Comparison of ENCODE assay signal across 10 cellular contexts in genomic region chr11:3857628-3858027, GRCh38. TPM values are rescaled to one million over a fixed set of nuclear protein-coding genes. Genes with fewer than 3 reads are reported as not detected.
DNase-seq lines count a peak whose midpoint lies in the region; ATAC-seq and TF ChIP-seq lines count a peak whose summit lies in the region.
"Had no signal": no experiment of that assay in that cellular context is flagged by ENCODE, and none has a peak within 500 bp of the region (broad histone marks: within the 10 kb centered on the region; RNA-seq: fewer than 3 reads in every experiment).

No MANE protein-coding gene starts in this region.

- POLR2A ChIA-PET in activated CD8-positive, alpha-beta T cell treated with anti-CD3 and anti-CD28 coated beads, Interleukin-2, amount 10 ng/mL, durations not matched to agents 7 days and 5 days (lab: Charles Lee): interaction anchor here (0.6 to 13.5 kb wide), 4 partner anchors 8 to 114 kb away, joined by 3 to 234 read pairs (median 3); partner anchors contain the start of gene RHOG

- H3K4me1 Mint-ChIP-seq in activated CD8-positive, alpha-beta memory T cell treated with anti-CD3 and anti-CD28 coated beads, Interleukin-2, amount 10 ng/mL, durations not matched to agents 7 days and 5 days: peaks cover 75% of the 10 kb centered on the region
- H3K4me1 Mint-ChIP-seq in activated CD8-positive, alpha-beta T cell treated with anti-CD3 and anti-CD28 coated beads, Interleukin-2, amount 10 ng/mL, durations not matched to agents 7 days and 5 days (ENCODE audit: low read depth): peaks cover 72% of the 10 kb centered on the region

- CTCF ChIA-PET in activated CD8-positive, alpha-beta memory T cell treated with anti-CD3 and anti-CD28 coated beads, Interleukin-2, amount 10 ng/mL, durations not matched to agents 7 days and 5 days (lab: Charles Lee): interaction anchor here (0.7 to 16.8 kb wide), 8 partner anchors 7 to 213 kb away, joined by 3 to 474 read pairs (median 13); partner anchors contain the start of gene RHOG
- CTCF ChIA-PET in activated CD8-positive, alpha-beta T cell treated with anti-CD3 and anti-CD28 coated beads, Interleukin-2, amount 10 ng/mL, durations not matched to agents 7 days and 5 days (lab: Charles Lee): interaction anchor here (0.8 to 19.5 kb wide), 7 partner anchors 8 to 212 kb away, joined by 3 to 630 read pairs (median 17); partner anchors contain the start of gene RHOG

- H3K9me3 Mint-ChIP-seq in activated CD8-positive, alpha-beta memory T cell treated with anti-CD3 and anti-CD28 coated beads, Interleukin-2, amount 10 ng/mL, durations not matched to agents 7 days and 5 days (ENCODE audit: low read depth): no peaks in the 10 kb centered on the region
- no peaks in the 10 kb centered on the region for H3K9me3 Mint-ChIP-seq in activated CD8-positive, alpha-beta T cell treated with anti-CD3 and anti-CD28 coated beads, Interleukin-2, amount 10 ng/mL, durations not matched to agents 7 days and 5 days (ENCODE audit: insufficient read depth)

- H3K27me3 ChIP-seq in liver (ENCODE audit: control insufficient read depth in 4 of 4, insufficient read depth in 4 of 4, low read length in 3 of 4) (no peaks in the 10 kb centered on the region), suprapubic skin (no peaks in the 10 kb centered on the region)

- peaks cover 19% of the 10 kb centered on the region for H3K36me3 Mint-ChIP-seq in activated CD8-positive, alpha-beta memory T cell treated with anti-CD3 and anti-CD28 coated beads, Interleukin-2, amount 10 ng/mL, durations not matched to agents 7 days and 5 days
- peaks cover 36% of the 10 kb centered on the region for H3K36me3 Mint-ChIP-seq in activated CD8-positive, alpha-beta T cell treated with anti-CD3 and anti-CD28 coated beads, Interleukin-2, amount 10 ng/mL, durations not matched to agents 7 days and 5 days (ENCODE audit: low read depth)

- ATAC-seq in activated CD8-positive, alpha-beta memory T cell treated with anti-CD3 and anti-CD28 coated beads, Interleukin-2, amount 10 ng/mL, durations not matched to agents 7 days and 5 days: no peak
- no peak for ATAC-seq in activated CD8-positive, alpha-beta T cell treated with anti-CD3 and anti-CD28 coated beads, Interleukin-2, amount 10 ng/mL, durations not matched to agents 7 days and 5 days
- no peak for ATAC-seq in GM18511 (IDR thresholded peaks at IDR 0.05; ENCODE audit: unreplicated experiment)

- no peak overlapping the region for H3K27ac ChIP-seq in liver (ENCODE audit: low read depth in 1 of 2, low read length in 2 of 2)
- H3K27ac ChIP-seq in suprapubic skin: no peak overlapping the region

- peak overlapping the region; percentile 86 for H3K4me3 Mint-ChIP-seq in activated CD8-positive, alpha-beta memory T cell treated with anti-CD3 and anti-CD28 coated beads, Interleukin-2, amount 10 ng/mL, durations not matched to agents 7 days and 5 days
- peak overlapping the region; percentile 84 for H3K4me3 Mint-ChIP-seq in activated CD8-positive, alpha-beta T cell treated with anti-CD3 and anti-CD28 coated beads, Interleukin-2, amount 10 ng/mL, durations not matched to agents 7 days and 5 days

- TF ChIP-seq RAD21 in liver (IDR thresholded peaks at IDR 0.05): no peak

- no peak for TF ChIP-seq EP300 in suprapubic skin (IDR thresholded peaks at IDR 0.05)

- peak overlapping the region; percentile 82 for H3K27ac Mint-ChIP-seq in activated CD8-positive, alpha-beta memory T cell treated with anti-CD3 and anti-CD28 coated beads, Interleukin-2, amount 10 ng/mL, durations not matched to agents 7 days and 5 days
- peak overlapping the region; percentile 79 for H3K27ac Mint-ChIP-seq in activated CD8-positive, alpha-beta T cell treated with anti-CD3 and anti-CD28 coated beads, Interleukin-2, amount 10 ng/mL, durations not matched to agents 7 days and 5 days

- H3K9ac ChIP-seq in liver (ENCODE audit: low read depth in 1 of 2, low read length in 2 of 2): peak overlapping the region in 1 of 2 donors; percentile 25

- H3K27me3 Mint-ChIP-seq in activated CD8-positive, alpha-beta memory T cell treated with anti-CD3 and anti-CD28 coated beads, Interleukin-2, amount 10 ng/mL, durations not matched to agents 7 days and 5 days: no peaks in the 10 kb centered on the region
- H3K27me3 Mint-ChIP-seq in activated CD8-positive, alpha-beta T cell treated with anti-CD3 and anti-CD28 coated beads, Interleukin-2, amount 10 ng/mL, durations not matched to agents 7 days and 5 days (ENCODE audit: low read depth): no peaks in the 10 kb centered on the region

- H3K9me3 ChIP-seq in liver (ENCODE audit: control insufficient read depth in 4 of 4, low read length in 3 of 4) (no peaks in the 10 kb centered on the region), suprapubic skin (no peaks in the 10 kb centered on the region)

- TF ChIP-seq CTCF in liver (IDR thresholded peaks at IDR 0.05; ENCODE audit: low read depth, low read length, missing input control) (no peak), suprapubic skin (IDR thresholded peaks at IDR 0.05) (no peak)

- H3K36me3 ChIP-seq in liver (ENCODE audit: control insufficient read depth in 4 of 4, insufficient read depth in 3 of 4, low read depth in 1 of 4, low read length in 3 of 4) (no peaks in the 10 kb centered on the region), suprapubic skin (no peaks in the 10 kb centered on the region)

- H3K4me3 ChIP-seq in liver (ENCODE audit: low read depth in 1 of 3, low read length in 3 of 3) (peak overlapping the region in 2 of 3 donors; percentile 37 to 95), suprapubic skin (peak overlapping the region; percentile 80)

- no peak for DNase-seq in activated CD8-positive, alpha-beta memory T cell treated with anti-CD3 and anti-CD28 coated beads, Interleukin-2, amount 10 ng/mL, durations not matched to agents 7 days and 5 days
- no peak for DNase-seq in activated CD8-positive, alpha-beta memory T cell treated with anti-CD3 and anti-CD28 coated beads, Interleukin-2, amount 50 U/mL, for 4 hours
- DNase-seq in activated CD8-positive, alpha-beta T cell treated with anti-CD3 and anti-CD28 coated beads, Interleukin-2, amount 10 ng/mL, durations not matched to agents 7 days and 5 days: no peak
- no peak for DNase-seq in suprapubic skin (ENCODE audit: low spot score in 2 of 2)
- no peak for DNase-seq in NK-92 (lab: John Stamatoyannopoulos, UW; ENCODE audit: unreplicated experiment)
- no peak for DNase-seq in dedifferentiated amniotic fluid mesenchymal stem cell (ENCODE audit: extremely low spot score)
- DNase-seq: activated CD4-positive, alpha-beta T cell treated with anti-CD3 and anti-CD28 coated beads, Interleukin-2, amount 50 U/mL, for 1 hour; NCI-H774 had no signal

- H3K4me1 ChIP-seq in liver (ENCODE audit: control insufficient read depth in 4 of 4, insufficient read depth in 4 of 4, low read length in 3 of 4) (peaks cover 22 to 54% (median 36%) of the 10 kb centered on the region in 4 donors), suprapubic skin (peaks cover 81% of the 10 kb centered on the region)

- no peak for TF ChIP-seq POLR2A in suprapubic skin (IDR thresholded peaks at IDR 0.05)

TF ChIP-seq in liver, 16 proteins besides CTCF, POLR2A, EP300 and RAD21:
- TF ChIP-seq RXRA (IDR thresholded peaks at IDR 0.05) (peak in 1 of 2 donors; percentile 5), HNF4A (conservative IDR thresholded peaks at IDR 0.05) (peak; percentile 11 to 14), NR2F2 (IDR thresholded peaks at IDR 0.05) (no peak)

RNA-seq across cellular contexts. Expression of gene STIM1, which starts 2.2 kb away (rescaled TPM):
- 100 to 1,000 TPM in 1 of 2 experiments, 10 to 100 TPM in 1; 83.5 to 104 TPM for total RNA-seq in activated CD8-positive, alpha-beta memory T cell treated with anti-CD3 and anti-CD28 coated beads, Interleukin-2, amount 10 ng/mL, durations not matched to agents 7 days and 5 days
- total RNA-seq in activated CD8-positive, alpha-beta T cell treated with anti-CD3 and anti-CD28 coated beads, Interleukin-2, amount 10 ng/mL, durations not matched to agents 7 days and 5 days: 100 to 1,000 TPM in 1 of 2 experiments, 10 to 100 TPM in 1; 97.3 to 104 TPM
- total RNA-seq in liver (10 to 100 TPM; 21.6 to 42.9 TPM), suprapubic skin (10 to 100 TPM; 58.4 to 70.2 (median 60.9) TPM)
- polyA plus RNA-seq in liver: 10 to 100 TPM; 19.7 to 28.5 TPM

RNA-seq across cellular contexts. Expression of gene RHOG, which starts 16.9 kb away (rescaled TPM):
- 100 to 1,000 TPM; 154 to 163 TPM for total RNA-seq in activated CD8-positive, alpha-beta memory T cell treated with anti-CD3 and anti-CD28 coated beads, Interleukin-2, amount 10 ng/mL, durations not matched to agents 7 days and 5 days
- total RNA-seq in activated CD8-positive, alpha-beta T cell treated with anti-CD3 and anti-CD28 coated beads, Interleukin-2, amount 10 ng/mL, durations not matched to agents 7 days and 5 days: 100 to 1,000 TPM; 173 to 191 TPM
- 10 to 100 TPM in 1 of 2 donors, 1 to 10 TPM in 1; 7.4 to 13.8 TPM for total RNA-seq in liver
- polyA plus RNA-seq in liver: 10 to 100 TPM; 21.9 to 32.9 TPM
- 10 to 100 TPM; 36.6 to 47.3 (median 39.3) TPM for total RNA-seq in suprapubic skin

RNA-seq across cellular contexts. Expression of gene PGAP2, which starts 49.3 kb away (rescaled TPM):
- 10 to 100 TPM; 22.7 to 23.5 TPM for total RNA-seq in activated CD8-positive, alpha-beta memory T cell treated with anti-CD3 and anti-CD28 coated beads, Interleukin-2, amount 10 ng/mL, durations not matched to agents 7 days and 5 days
- total RNA-seq in activated CD8-positive, alpha-beta T cell treated with anti-CD3 and anti-CD28 coated beads, Interleukin-2, amount 10 ng/mL, durations not matched to agents 7 days and 5 days: 10 to 100 TPM; 23.8 to 25.7 TPM
- total RNA-seq in liver (10 to 100 TPM; 11.6 to 12.3 TPM), suprapubic skin (10 to 100 TPM; 55.4 to 81.2 (median 66.7) TPM)
- polyA plus RNA-seq in liver: 10 to 100 TPM in 1 of 2 donors, 1 to 10 TPM in 1; 10.0 to 14.8 TPM
